23 cellular contexts compared by ENCODE assay signal in the genomic region with DNA sequence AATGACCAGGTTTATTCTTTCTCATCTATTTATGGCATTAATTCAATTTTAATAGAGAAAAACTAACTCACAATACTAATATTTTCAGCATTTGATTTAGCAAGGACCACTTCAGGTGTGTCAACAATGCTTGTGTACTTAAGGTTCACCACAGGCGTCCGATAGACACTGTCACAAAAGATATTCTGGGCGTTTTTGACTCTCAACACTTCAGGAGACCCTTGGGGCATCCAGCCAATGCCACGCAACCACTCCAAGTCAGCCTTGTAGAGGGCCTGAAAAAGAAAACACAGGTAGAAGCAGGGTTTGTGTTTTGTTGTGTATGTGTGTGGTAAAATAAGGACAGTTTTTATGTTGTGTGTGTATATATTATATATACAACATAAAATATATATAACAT.
DNase-seq lines count a peak whose midpoint lies in the region; ATAC-seq and TF ChIP-seq lines count a peak whose summit lies in the region.
"Had no signal": no experiment of that assay in that cellular context is flagged by ENCODE, and none has a peak within 500 bp of the region (broad histone marks: within the 10 kb centered on the region; RNA-seq: fewer than 3 reads in every experiment).

No MANE protein-coding gene starts in this region.

- no peak for TF ChIP-seq POLR2A in gastrocnemius medialis (IDR thresholded peaks at IDR 0.05)

- no peak for ATAC-seq in gastrocnemius medialis
- no peak for ATAC-seq in GM21825 (IDR thresholded peaks at IDR 0.05; ENCODE audit: unreplicated experiment)
- ATAC-seq in HG03095 (IDR thresholded peaks at IDR 0.05; ENCODE audit: unreplicated experiment), result no peak
- ATAC-seq: stimulated activated effector memory CD8-positive, alpha-beta T cell treated with anti-CD3 and anti-CD28 coated beads, Interleukin-12 subunit alpha, Interleukin-12 subunit beta, amount 100 ng/mL, for 72 hours had no signal

- peak overlapping the region in 3 of 4 donors; percentile 6 to 45 (median 32) for H3K27ac ChIP-seq in gastrocnemius medialis
- H3K27ac ChIP-seq: 22Rv1; BLaER1 treated with 17β-estradiol and CSF1 and Interleukin-3, amounts not matched to agents 10 nM and 100 nM; SJCRH30 had no signal

- H3K4me1 ChIP-seq in gastrocnemius medialis, result no peaks in the 10 kb centered on the region
- H3K4me1 ChIP-seq: BLaER1 treated with 17β-estradiol and CSF1 and Interleukin-3, amounts not matched to agents 10 nM and 100 nM; Caco-2; SJCRH30 had no signal

- intact Hi-C loops in gastrocnemius medialis (cut with DNase I; ENCODE audit: low total_unique reads), result no loop called here

- no peaks in the 10 kb centered on the region for H3K27me3 ChIP-seq in gastrocnemius medialis
- H3K27me3 ChIP-seq: BLaER1 treated with 17β-estradiol and CSF1 and Interleukin-3, amounts not matched to agents 10 nM and 100 nM; SJCRH30 had no signal

- DNase-seq in DMS153 (lab: John Stamatoyannopoulos, UW), result peak; percentile 58
- no peak for DNase-seq in DMS153 treated with DMSO at 0.1 percent for 48 hours (lab: John Stamatoyannopoulos, UW; ENCODE audit: unreplicated experiment)
- DNase-seq in NCI-H1417 (lab: John Stamatoyannopoulos, UW), result peak; percentile 53 to 94 (median 68)
- DNase-seq in NCI-H345 (lab: John Stamatoyannopoulos, UW), result peak; percentile 88
- no peak for DNase-seq in gastrocnemius medialis
- no peak for DNase-seq in activated CD8-positive, alpha-beta memory T cell treated with anti-CD3 and anti-CD28 coated beads, Interleukin-2, amount 50 U/mL, for 4 hours
- DNase-seq: activated CD4-positive, alpha-beta T cell treated with anti-CD3 and anti-CD28 coated beads, Interleukin-2, amount 10 ng/mL, durations not matched to agents 24 days and 14 days; activated effector memory CD4-positive, alpha-beta T cell treated with anti-CD3 and anti-CD28 coated beads, Interleukin-2, amount 50 U/mL, for 16 hours; activated naive CD8-positive, alpha-beta T cell treated with anti-CD3 and anti-CD28 coated beads for 36 hours; activated T-cell treated with anti-CD3 and anti-CD28 coated beads, Interleukin-2, amount 50 U/mL, for 24 hours; aorta; Caco-2; effector CD8-positive, alpha-beta T cell; GOT3; RPMI8226; SJCRH30; stimulated activated CD4-positive, alpha-beta T cell treated with anti-CD3 and anti-CD28 coated beads, Interleukin-15, amount 100 ng/mL, for 24 hours; trophoblast cell had no signal

- no peak for TF ChIP-seq CTCF in gastrocnemius medialis (IDR thresholded peaks at IDR 0.05 in 4 of 5, conservative IDR thresholded peaks at IDR 0.05 in 1 of 5)

- in situ Hi-C loops in gastrocnemius medialis (cut with MboI; ENCODE audit: low sequenced_read_pairs in 4 of 4), result no loop called here

- peaks cover 0 to 67% of the 10 kb centered on the region in 2 donors for H3K36me3 ChIP-seq in gastrocnemius medialis
- H3K36me3 ChIP-seq: BLaER1 treated with 17β-estradiol and CSF1 and Interleukin-3, amounts not matched to agents 10 nM and 100 nM had no signal

- H3K9me3 ChIP-seq in gastrocnemius medialis, result no peaks in the 10 kb centered on the region
- H3K9me3 ChIP-seq: BLaER1 treated with 17β-estradiol and CSF1 and Interleukin-3, amounts not matched to agents 10 nM and 100 nM; Caco-2; SJCRH30 had no signal

- H3K4me3 ChIP-seq in gastrocnemius medialis, result no peak overlapping the region
- H3K4me3 ChIP-seq: BLaER1 treated with 17β-estradiol and CSF1 and Interleukin-3, amounts not matched to agents 10 nM and 100 nM; SJCRH30 had no signal

Comparison
In these comparisons a context has a peak if more than half of its experiments do, and no peak if none do; other contexts are left out.
1. DNase-seq: peak in DMS153 (single experiment), NCI-H1417 (3 of 3) and NCI-H345 (single experiment); none in DMS153 treated with DMSO at 0.1 percent for 48 hours (single experiment), gastrocnemius medialis (0 of 2) and activated CD8-positive, alpha-beta memory T cell treated with anti-CD3 and anti-CD28 coated beads, Interleukin-2, amount 50 U/mL, for 4 hours (single experiment).